1 cellular context compared by ENCODE assay signal in the genomic region with DNA sequence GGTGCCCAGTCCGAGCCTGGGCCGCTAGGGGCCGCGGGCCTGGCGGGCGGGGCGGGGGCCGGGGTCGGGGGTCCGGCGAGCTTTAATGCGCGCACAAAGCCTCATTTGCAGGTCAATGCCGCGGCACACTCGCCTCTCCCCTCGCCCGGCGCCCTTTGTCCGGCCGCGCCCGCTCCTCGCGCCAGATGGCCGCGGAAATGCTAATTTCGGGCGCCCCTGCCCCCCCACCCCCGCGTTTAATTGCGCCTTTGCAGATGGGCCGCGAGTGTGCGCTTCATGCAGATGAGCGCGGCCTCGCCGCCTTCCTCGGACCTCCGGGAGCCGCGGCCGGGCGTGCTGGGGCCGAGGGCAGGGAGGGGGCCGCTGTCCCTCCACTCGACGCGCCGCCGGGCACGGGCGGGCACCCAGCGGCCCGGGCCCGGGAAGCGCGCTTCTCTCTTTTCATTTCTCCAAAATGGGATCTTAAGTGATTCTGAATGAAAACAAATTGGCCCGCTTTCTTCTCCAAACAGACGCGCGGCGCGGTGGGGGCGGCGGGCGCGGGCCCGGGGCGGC.
TF ChIP-seq lines count a peak whose summit lies in the region.

No MANE protein-coding gene starts in this region.

TF ChIP-seq in GM23338, 12 proteins besides CTCF, POLR2A, EP300 and RAD21 (continued from another document):
- no peak for TF ChIP-seq ZNF331 (CRISPR knock-in tag; IDR thresholded peaks at IDR 0.05; ENCODE audit: low read depth)
TF ChIP-seq in GM23338: peak in this region for 0.
